13 cellular contexts compared by ENCODE assay signal in genomic region chr12:77082021-77082420, GRCh38. TPM values are rescaled to one million over a fixed set of nuclear protein-coding genes. Genes with fewer than 3 reads are reported as not detected.
DNase-seq lines count a peak whose midpoint lies in the region; ATAC-seq and TF ChIP-seq lines count a peak whose summit lies in the region.
"Had no signal": no experiment of that assay in that cellular context is flagged by ENCODE, and none has a peak within 500 bp of the region (broad histone marks: within the 10 kb centered on the region; RNA-seq: fewer than 3 reads in every experiment).

No MANE protein-coding gene starts in this region.

- ATAC-seq in GM18867 (IDR thresholded peaks at IDR 0.05; ENCODE audit: unreplicated experiment): peak; percentile 53
- ATAC-seq in HG02852 (IDR thresholded peaks at IDR 0.05; ENCODE audit: unreplicated experiment): peak; percentile 44
- no peak for ATAC-seq in GM21737 (IDR thresholded peaks at IDR 0.05; ENCODE audit: unreplicated experiment)

- BruUV-seq in PC-9 (replicated peaks; lab: Mats Ljungman, UMichigan): no TSS peak

- H3K36me3 ChIP-seq in PC-9 (ENCODE audit: low read depth) (no peaks in the 10 kb centered on the region), osteoblast (ENCODE audit: insufficient read depth, low read length) (no peaks in the 10 kb centered on the region)
- H3K36me3 ChIP-seq: HAP-1 had no signal

- H3K4me3 ChIP-seq in PC-9: no peak overlapping the region
- no peak overlapping the region for H3K4me3 ChIP-seq in osteoblast (ENCODE audit: insufficient read depth, low read length)
- H3K4me3 ChIP-seq: HAP-1 had no signal

- TF ChIP-seq CTCF in PC-9 (conservative IDR thresholded peaks at IDR 0.05) (no peak), osteoblast (IDR thresholded peaks at IDR 0.05; ENCODE audit: extremely low read depth, low read depth, low read length) (no peak)

- H3K79me2 ChIP-seq in PC-9 (ENCODE audit: low read depth) (no peaks in the 10 kb centered on the region), osteoblast (ENCODE audit: insufficient read depth, low read length) (no peaks in the 10 kb centered on the region)

- no peak for DNase-seq in PC-9
- DNase-seq in osteoblast (ENCODE audit: insufficient read length, low spot score, missing footprints): no peak
- no peak for DNase-seq in NCI-H1105 treated with DMSO at 0.1 percent for 48 hours (lab: John Stamatoyannopoulos, UW)
- DNase-seq in hippocampal formation (lab: John Stamatoyannopoulos, UW): no peak
- DNase-seq: C1 segment of cervical spinal cord; Calu3; CD4-positive, alpha-beta T cell; DMS 273 treated with DMSO at 0.1 percent for 48 hours had no signal

- no peaks in the 10 kb centered on the region for H3K9me2 ChIP-seq in PC-9 (ENCODE audit: insufficient read depth)

- no peaks in the 10 kb centered on the region for H3K4me1 ChIP-seq in PC-9 (replicated peaks; ENCODE audit: insufficient read depth)
- H3K4me1 ChIP-seq in osteoblast (ENCODE audit: insufficient read depth, low read length): no peaks in the 10 kb centered on the region
- H3K4me1 ChIP-seq: HAP-1 had no signal

- intact Hi-C loops in PC-9 (cut with micrococcal nuclease; ENCODE audit: unreplicated experiment): no loop called here

- H3K27ac ChIP-seq in PC-9: no peak overlapping the region
- no peak overlapping the region for H3K27ac ChIP-seq in osteoblast (ENCODE audit: low read depth, low read length)
- H3K27ac ChIP-seq: KMS-11 had no signal

- no peaks in the 10 kb centered on the region for H3K9me3 ChIP-seq in PC-9 (ENCODE audit: insufficient read depth, low read depth)
- H3K9me3 ChIP-seq in osteoblast (ENCODE audit: low read depth, low read length): no peaks in the 10 kb centered on the region
- H3K9me3 ChIP-seq: HAP-1 had no signal

- H3F3A ChIP-seq in PC-9 (ENCODE audit: insufficient read depth, low read depth): no peaks in the 10 kb centered on the region

- H2AFZ ChIP-seq in PC-9 (0 out of 2 replicates have a peak overlapping the region, but pooled peaks have one; percentile 7), osteoblast (ENCODE audit: low read length) (peak overlapping the region; percentile 6)

- H4K20me1 ChIP-seq in PC-9 (ENCODE audit: insufficient read depth): no peaks in the 10 kb centered on the region
- no peaks in the 10 kb centered on the region for H4K20me1 ChIP-seq in osteoblast (ENCODE audit: insufficient read depth, low read length)

- H3K4me2 ChIP-seq in PC-9 (no peak overlapping the region), osteoblast (ENCODE audit: insufficient read depth, low read length) (no peak overlapping the region)
- H3K4me2 ChIP-seq: KMS-11 had no signal

- CTCF ChIA-PET in PC-9 (lab: Charles Lee): no interaction called here

- H3K27me3 ChIP-seq in PC-9 (ENCODE audit: insufficient read depth, low read depth): no peaks in the 10 kb centered on the region
- no peaks in the 10 kb centered on the region for H3K27me3 ChIP-seq in osteoblast (ENCODE audit: insufficient read depth, low read length)

- POLR2A ChIA-PET in PC-9 (lab: Charles Lee; ENCODE audit: unreplicated experiment): no interaction called here

RNA-seq across cellular contexts. Expression of gene E2F7, which starts 16.7 kb away (rescaled TPM):
- 9.8 and 14.6 TPM in 2 replicates for total RNA-seq in PC-9 (2021)
- total RNA-seq in osteoblast: 13.4 and 16.5 TPM in 2 replicates
